Comparison of ENCODE assay signal across 8 cellular contexts in the genomic region with DNA sequence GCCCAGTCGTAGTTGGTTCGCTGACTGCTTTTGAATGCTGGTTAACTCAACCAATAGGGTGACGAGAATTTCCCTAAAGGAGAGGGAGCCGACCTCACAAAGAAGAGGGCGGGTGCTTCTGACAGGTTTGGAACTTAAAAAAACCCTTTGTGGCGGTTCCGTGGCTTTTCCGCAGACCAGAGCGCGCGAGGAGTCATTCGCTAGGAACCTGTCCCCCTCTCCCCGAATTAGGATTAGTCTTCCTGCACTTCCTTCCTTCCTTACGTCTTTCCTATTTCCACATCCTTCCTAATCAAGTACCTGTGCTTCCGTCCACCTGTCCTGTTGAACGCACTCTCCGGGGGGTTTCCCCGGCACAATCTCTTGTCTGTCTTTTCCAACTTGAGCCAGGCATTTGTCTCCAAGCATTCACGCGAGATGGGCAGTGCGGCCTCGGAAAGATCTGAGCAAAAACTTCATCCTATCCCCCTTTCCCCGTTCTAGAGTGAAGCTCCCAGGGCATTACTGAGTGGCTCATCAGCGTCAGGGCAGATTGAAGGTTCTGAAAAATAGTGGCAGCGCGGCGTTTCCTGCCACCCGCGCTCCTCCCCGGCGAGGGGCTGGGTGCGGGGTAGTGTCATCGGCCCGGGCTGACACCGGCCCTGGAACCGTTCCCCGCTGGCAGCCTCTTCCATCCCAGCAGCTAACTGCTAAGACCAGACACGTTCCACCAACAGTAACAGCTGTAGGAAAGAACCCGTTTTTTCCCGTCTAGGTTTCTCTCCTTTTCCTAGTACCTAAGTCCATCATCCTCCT. TPM values are rescaled to one million over a fixed set of nuclear protein-coding genes. Genes with fewer than 3 reads are reported as not detected.
DNase-seq lines count a peak whose midpoint lies in the region; ATAC-seq lines count a peak whose summit lies in the region.

No MANE protein-coding gene starts in this region.

- peak overlapping the region; percentile 85 to 98 (median 92) for H3K4me2 ChIP-seq in BLaER1 treated with 17β-estradiol and CSF1 and Interleukin-3, amounts not matched to agents 10 nM and 100 nM

- H3K4me3 Mint-ChIP-seq in dendritic cell treated with granulocyte-macrophage colony-stimulating factor and Interleukin-4, amounts not matched to agents 40 ng/mL and 50 ng/mL, for 4 days = peak overlapping the region; percentile 85

- peaks cover 22% of the 10 kb centered on the region for H3K36me3 Mint-ChIP-seq in dendritic cell treated with granulocyte-macrophage colony-stimulating factor and Interleukin-4, amounts not matched to agents 40 ng/mL and 50 ng/mL, for 4 days (ENCODE audit: low read depth)

- no peaks in the 10 kb centered on the region for H3K9me3 ChIP-seq in BLaER1 treated with 17β-estradiol and CSF1 and Interleukin-3, amounts not matched to agents 10 nM and 100 nM (replicated peaks in 1 of 11)

- peak overlapping the region; percentile 80 to 92 (median 88); a peak in 21 of 22 replicates for H3K27ac ChIP-seq in BLaER1 treated with 17β-estradiol and CSF1 and Interleukin-3, amounts not matched to agents 10 nM and 100 nM

- H4K20me1 ChIP-seq in BLaER1 treated with 17β-estradiol and CSF1 and Interleukin-3, amounts not matched to agents 10 nM and 100 nM = peaks cover 0 to 21% (median 11%) of the 10 kb centered on the region in 11 experiments; a peak in 10 of 22 replicates

- peak overlapping the region; percentile 89 to 94 (median 92) for H3K9ac ChIP-seq in BLaER1 treated with 17β-estradiol and CSF1 and Interleukin-3, amounts not matched to agents 10 nM and 100 nM

- peaks cover 35% of the 10 kb centered on the region for H3K4me1 Mint-ChIP-seq in dendritic cell treated with granulocyte-macrophage colony-stimulating factor and Interleukin-4, amounts not matched to agents 40 ng/mL and 50 ng/mL, for 4 days (ENCODE audit: low read depth)

- H3K27me3 ChIP-seq in BLaER1 treated with 17β-estradiol and CSF1 and Interleukin-3, amounts not matched to agents 10 nM and 100 nM = no peaks in the 10 kb centered on the region

- no peaks in the 10 kb centered on the region for H3K27me3 Mint-ChIP-seq in dendritic cell treated with granulocyte-macrophage colony-stimulating factor and Interleukin-4, amounts not matched to agents 40 ng/mL and 50 ng/mL, for 4 days

- no peaks in the 10 kb centered on the region for H3K9me3 Mint-ChIP-seq in dendritic cell treated with granulocyte-macrophage colony-stimulating factor and Interleukin-4, amounts not matched to agents 40 ng/mL and 50 ng/mL, for 4 days

- peak overlapping the region; percentile 85 to 97 (median 92) for H3K4me3 ChIP-seq in BLaER1 treated with 17β-estradiol and CSF1 and Interleukin-3, amounts not matched to agents 10 nM and 100 nM

- H3K36me3 ChIP-seq in BLaER1 treated with 17β-estradiol and CSF1 and Interleukin-3, amounts not matched to agents 10 nM and 100 nM = no peaks in the 10 kb centered on the region

- intact Hi-C loops in dendritic cell treated with granulocyte-macrophage colony-stimulating factor and Interleukin-4, amounts not matched to agents 40 ng/mL and 50 ng/mL, for 4 days (cut with micrococcal nuclease) = loop anchor here (2.0 to 10.0 kb wide), 4 partner anchors 120 to 1468 kb away; a partner anchor contains a TSS

- ATAC-seq in GM19324 (IDR thresholded peaks at IDR 0.05; ENCODE audit: low FRiP score, unreplicated experiment) (peak; percentile 79), HG03469 (IDR thresholded peaks at IDR 0.05; ENCODE audit: unreplicated experiment) (peak; percentile 80), left lobe of liver (peak; percentile 86)

- DNase-seq in NCI-H69 (lab: John Stamatoyannopoulos, UW) (peak; percentile 99), left lobe of liver (ENCODE audit: low spot score) (peak; percentile 80)
- DNase-seq in activated CD4-positive, alpha-beta T cell treated with anti-CD3 and anti-CD28 coated beads, Interleukin-2, amount 50 U/mL, for 1 hour = peak; percentile 76
- peak; percentile 77 for DNase-seq in stimulated activated CD4-positive, alpha-beta T cell treated with anti-CD3 and anti-CD28 coated beads, Interleukin-2, amount 100 ng/mL, for 4 hours (ENCODE audit: low read depth)

- peak overlapping the region; percentile 94 for H3K27ac Mint-ChIP-seq in dendritic cell treated with granulocyte-macrophage colony-stimulating factor and Interleukin-4, amounts not matched to agents 40 ng/mL and 50 ng/mL, for 4 days

- peaks cover 7 to 26% (median 20%) of the 10 kb centered on the region in 10 experiments; a peak in 19 of 20 replicates for H3K4me1 ChIP-seq in BLaER1 treated with 17β-estradiol and CSF1 and Interleukin-3, amounts not matched to agents 10 nM and 100 nM

RNA-seq across cellular contexts. Expression of a gene that starts 1.5 kb away (rescaled TPM):
- total RNA-seq in left lobe of liver = 3.7 TPM

Comparison
In these comparisons a context has a peak if more than half of its experiments do, and no peak if none do; other contexts are left out.
1. Peak in every context shown above with its lines: DNase-seq, ATAC-seq, H3K4me3 ChIP-seq and H3K27ac ChIP-seq.